1 cellular context compared by ENCODE assay signal in the genomic region with DNA sequence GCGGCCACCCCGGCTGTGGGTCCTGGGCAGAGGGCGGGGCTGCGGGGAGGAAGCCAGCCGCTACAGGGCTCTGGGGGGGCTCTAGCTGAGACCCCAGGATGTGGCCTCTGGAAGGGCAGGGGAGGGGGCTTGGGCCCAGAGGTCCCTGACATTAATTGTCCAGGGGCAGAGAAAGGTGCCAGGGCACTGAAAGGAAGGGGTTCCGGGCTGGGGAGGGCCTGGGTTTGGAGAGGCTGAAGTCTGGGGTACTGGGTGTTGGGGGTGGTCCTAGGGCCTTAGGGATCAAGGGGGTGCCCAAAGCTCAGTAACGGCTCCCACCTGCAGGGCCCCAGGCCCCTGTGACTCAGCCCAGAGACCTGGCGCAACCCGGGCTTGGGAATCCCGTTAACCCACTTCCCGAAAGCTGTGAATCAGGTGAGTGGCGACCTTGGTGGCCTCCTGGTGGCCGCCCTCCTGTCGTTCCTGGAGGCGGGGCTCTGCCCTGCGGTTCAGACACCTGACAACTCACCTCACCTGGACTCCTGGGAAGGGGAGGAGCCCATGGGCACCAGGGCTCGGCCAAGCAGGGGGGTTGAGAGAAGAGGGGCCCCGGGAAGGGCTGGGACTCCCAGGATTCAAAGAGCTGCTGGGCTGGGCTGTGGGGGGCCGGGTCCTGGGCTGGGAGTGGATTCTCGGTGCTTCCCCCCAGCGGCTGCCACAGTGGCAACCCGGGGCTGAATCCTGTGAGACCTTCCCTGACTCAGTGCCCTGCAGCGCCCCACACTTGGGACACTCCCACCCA.
TF ChIP-seq lines count a peak whose summit lies in the region.

No MANE protein-coding gene starts in this region.

TF ChIP-seq in HepG2, 621 proteins besides CTCF, POLR2A, EP300 and RAD21 (continues in another document):
- no peak for TF ChIP-seq XRCC5 (optimal IDR thresholded peaks at IDR 0.05; ENCODE audit: low read length)
- TF ChIP-seq NFRKB (IDR thresholded peaks at IDR 0.05) = no peak
- TF ChIP-seq HNRNPH1 (optimal IDR thresholded peaks at IDR 0.05; ENCODE audit: low read depth, low read length) = no peak
- TF ChIP-seq KLF15 (CRISPR knock-in tag; IDR thresholded peaks at IDR 0.05; ENCODE audit: borderline replicate concordance) = no peak
- TF ChIP-seq TBP (CRISPR knock-in tag; IDR thresholded peaks at IDR 0.05) = no peak
- TF ChIP-seq ZFY (CRISPR knock-in tag; IDR thresholded peaks at IDR 0.05) = no peak
- TF ChIP-seq ZNF543 (CRISPR knock-in tag; IDR thresholded peaks at IDR 0.05) = no peak
- TF ChIP-seq, protein P1, sequence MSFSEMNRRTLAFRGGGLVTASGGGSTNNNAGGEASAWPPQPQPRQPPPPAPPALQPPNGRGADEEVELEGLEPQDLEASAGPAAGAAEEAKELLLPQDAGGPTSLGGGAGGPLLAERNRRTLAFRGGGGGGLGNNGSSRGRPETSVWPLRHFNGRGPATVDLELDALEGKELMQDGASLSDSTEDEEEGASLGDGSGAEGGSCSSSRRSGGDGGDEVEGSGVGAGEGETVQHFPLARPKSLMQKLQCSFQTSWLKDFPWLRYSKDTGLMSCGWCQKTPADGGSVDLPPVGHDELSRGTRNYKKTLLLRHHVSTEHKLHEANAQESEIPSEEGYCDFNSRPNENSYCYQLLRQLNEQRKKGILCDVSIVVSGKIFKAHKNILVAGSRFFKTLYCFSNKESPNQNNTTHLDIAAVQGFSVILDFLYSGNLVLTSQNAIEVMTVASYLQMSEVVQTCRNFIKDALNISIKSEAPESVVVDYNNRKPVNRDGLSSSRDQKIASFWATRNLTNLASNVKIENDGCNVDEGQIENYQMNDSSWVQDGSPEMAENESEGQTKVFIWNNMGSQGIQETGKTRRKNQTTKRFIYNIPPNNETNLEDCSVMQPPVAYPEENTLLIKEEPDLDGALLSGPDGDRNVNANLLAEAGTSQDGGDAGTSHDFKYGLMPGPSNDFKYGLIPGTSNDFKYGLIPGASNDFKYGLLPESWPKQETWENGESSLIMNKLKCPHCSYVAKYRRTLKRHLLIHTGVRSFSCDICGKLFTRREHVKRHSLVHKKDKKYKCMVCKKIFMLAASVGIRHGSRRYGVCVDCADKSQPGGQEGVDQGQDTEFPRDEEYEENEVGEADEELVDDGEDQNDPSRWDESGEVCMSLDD (CRISPR knock-in tag; IDR thresholded peaks at IDR 0.05; ENCODE audit: borderline replicate concordance) = no peak
- no peak for TF ChIP-seq DMAP1 (CRISPR knock-in tag; IDR thresholded peaks at IDR 0.05)
- TF ChIP-seq CHCHD3 (CRISPR knock-in tag; IDR thresholded peaks at IDR 0.05) = no peak
- peak; percentile 18; the same call in 1 of the 2 replicates for TF ChIP-seq SAP130 (CRISPR knock-in tag; IDR thresholded peaks at IDR 0.05; ENCODE audit: low read depth)
- no peak for TF ChIP-seq FOXJ3 (CRISPR knock-in tag; IDR thresholded peaks at IDR 0.05; ENCODE audit: borderline replicate concordance)
- TF ChIP-seq DNMT1 (CRISPR knock-in tag; IDR thresholded peaks at IDR 0.05) = no peak
- TF ChIP-seq, protein P2, sequence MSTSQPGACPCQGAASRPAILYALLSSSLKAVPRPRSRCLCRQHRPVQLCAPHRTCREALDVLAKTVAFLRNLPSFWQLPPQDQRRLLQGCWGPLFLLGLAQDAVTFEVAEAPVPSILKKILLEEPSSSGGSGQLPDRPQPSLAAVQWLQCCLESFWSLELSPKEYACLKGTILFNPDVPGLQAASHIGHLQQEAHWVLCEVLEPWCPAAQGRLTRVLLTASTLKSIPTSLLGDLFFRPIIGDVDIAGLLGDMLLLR (CRISPR knock-in tag; IDR thresholded peaks at IDR 0.05) = no peak
- TF ChIP-seq, protein P3, sequence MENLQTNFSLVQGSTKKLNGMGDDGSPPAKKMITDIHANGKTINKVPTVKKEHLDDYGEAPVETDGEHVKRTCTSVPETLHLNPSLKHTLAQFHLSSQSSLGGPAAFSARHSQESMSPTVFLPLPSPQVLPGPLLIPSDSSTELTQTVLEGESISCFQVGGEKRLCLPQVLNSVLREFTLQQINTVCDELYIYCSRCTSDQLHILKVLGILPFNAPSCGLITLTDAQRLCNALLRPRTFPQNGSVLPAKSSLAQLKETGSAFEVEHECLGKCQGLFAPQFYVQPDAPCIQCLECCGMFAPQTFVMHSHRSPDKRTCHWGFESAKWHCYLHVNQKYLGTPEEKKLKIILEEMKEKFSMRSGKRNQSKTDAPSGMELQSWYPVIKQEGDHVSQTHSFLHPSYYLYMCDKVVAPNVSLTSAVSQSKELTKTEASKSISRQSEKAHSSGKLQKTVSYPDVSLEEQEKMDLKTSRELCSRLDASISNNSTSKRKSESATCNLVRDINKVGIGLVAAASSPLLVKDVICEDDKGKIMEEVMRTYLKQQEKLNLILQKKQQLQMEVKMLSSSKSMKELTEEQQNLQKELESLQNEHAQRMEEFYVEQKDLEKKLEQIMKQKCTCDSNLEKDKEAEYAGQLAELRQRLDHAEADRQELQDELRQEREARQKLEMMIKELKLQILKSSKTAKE (CRISPR knock-in tag; IDR thresholded peaks at IDR 0.05; ENCODE audit: borderline replicate concordance) = no peak
- no peak for TF ChIP-seq SRSF1 (optimal IDR thresholded peaks at IDR 0.05; ENCODE audit: low read depth, low read length)
- TF ChIP-seq, protein P4, sequence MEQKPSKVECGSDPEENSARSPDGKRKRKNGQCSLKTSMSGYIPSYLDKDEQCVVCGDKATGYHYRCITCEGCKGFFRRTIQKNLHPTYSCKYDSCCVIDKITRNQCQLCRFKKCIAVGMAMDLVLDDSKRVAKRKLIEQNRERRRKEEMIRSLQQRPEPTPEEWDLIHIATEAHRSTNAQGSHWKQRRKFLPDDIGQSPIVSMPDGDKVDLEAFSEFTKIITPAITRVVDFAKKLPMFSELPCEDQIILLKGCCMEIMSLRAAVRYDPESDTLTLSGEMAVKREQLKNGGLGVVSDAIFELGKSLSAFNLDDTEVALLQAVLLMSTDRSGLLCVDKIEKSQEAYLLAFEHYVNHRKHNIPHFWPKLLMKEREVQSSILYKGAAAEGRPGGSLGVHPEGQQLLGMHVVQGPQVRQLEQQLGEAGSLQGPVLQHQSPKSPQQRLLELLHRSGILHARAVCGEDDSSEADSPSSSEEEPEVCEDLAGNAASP (CRISPR knock-in tag; IDR thresholded peaks at IDR 0.05; ENCODE audit: borderline replicate concordance) = peak; percentile 30; the same call in 1 of the 2 replicates
- TF ChIP-seq ZNF431 (CRISPR knock-in tag; IDR thresholded peaks at IDR 0.05; ENCODE audit: borderline replicate concordance, low read depth) = no peak
- TF ChIP-seq GATAD2A (CRISPR knock-in tag; IDR thresholded peaks at IDR 0.05) = 0 out of 2 replicates have a peak, but pooled peaks have one; percentile 16
- TF ChIP-seq PHF8 (CRISPR knock-in tag; IDR thresholded peaks at IDR 0.05) = no peak
- TF ChIP-seq, protein P5, sequence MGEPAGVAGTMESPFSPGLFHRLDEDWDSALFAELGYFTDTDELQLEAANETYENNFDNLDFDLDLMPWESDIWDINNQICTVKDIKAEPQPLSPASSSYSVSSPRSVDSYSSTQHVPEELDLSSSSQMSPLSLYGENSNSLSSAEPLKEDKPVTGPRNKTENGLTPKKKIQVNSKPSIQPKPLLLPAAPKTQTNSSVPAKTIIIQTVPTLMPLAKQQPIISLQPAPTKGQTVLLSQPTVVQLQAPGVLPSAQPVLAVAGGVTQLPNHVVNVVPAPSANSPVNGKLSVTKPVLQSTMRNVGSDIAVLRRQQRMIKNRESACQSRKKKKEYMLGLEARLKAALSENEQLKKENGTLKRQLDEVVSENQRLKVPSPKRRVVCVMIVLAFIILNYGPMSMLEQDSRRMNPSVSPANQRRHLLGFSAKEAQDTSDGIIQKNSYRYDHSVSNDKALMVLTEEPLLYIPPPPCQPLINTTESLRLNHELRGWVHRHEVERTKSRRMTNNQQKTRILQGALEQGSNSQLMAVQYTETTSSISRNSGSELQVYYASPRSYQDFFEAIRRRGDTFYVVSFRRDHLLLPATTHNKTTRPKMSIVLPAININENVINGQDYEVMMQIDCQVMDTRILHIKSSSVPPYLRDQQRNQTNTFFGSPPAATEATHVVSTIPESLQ (CRISPR knock-in tag; conservative IDR thresholded peaks at IDR 0.05) = no peak
- TF ChIP-seq HIVEP1 (CRISPR knock-in tag; IDR thresholded peaks at IDR 0.05) = 0 out of 2 replicates have a peak, but pooled peaks have one; percentile 31
- TF ChIP-seq GTF3A (CRISPR knock-in tag; conservative IDR thresholded peaks at IDR 0.05) = no peak
- TF ChIP-seq, protein P6, sequence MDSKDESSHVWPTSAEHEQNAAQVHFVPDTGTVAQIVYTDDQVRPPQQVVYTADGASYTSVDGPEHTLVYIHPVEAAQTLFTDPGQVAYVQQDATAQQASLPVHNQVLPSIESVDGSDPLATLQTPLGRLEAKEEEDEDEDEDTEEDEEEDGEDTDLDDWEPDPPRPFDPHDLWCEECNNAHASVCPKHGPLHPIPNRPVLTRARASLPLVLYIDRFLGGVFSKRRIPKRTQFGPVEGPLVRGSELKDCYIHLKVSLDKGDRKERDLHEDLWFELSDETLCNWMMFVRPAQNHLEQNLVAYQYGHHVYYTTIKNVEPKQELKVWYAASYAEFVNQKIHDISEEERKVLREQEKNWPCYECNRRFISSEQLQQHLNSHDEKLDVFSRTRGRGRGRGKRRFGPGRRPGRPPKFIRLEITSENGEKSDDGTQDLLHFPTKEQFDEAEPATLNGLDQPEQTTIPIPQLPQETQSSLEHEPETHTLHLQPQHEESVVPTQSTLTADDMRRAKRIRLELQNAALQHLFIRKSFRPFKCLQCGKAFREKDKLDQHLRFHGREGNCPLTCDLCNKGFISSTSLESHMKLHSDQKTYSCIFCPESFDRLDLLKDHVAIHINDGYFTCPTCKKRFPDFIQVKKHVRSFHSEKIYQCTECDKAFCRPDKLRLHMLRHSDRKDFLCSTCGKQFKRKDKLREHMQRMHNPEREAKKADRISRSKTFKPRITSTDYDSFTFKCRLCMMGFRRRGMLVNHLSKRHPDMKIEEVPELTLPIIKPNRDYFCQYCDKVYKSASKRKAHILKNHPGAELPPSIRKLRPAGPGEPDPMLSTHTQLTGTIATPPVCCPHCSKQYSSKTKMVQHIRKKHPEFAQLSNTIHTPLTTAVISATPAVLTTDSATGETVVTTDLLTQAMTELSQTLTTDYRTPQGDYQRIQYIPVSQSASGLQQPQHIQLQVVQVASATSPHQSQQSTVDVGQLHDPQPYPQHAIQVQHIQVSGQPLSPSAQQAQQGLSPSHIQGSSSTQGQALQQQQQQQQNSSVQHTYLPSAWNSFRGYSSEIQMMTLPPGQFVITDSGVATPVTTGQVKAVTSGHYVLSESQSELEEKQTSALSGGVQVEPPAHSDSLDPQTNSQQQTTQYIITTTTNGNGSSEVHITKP (CRISPR knock-in tag; IDR thresholded peaks at IDR 0.05; ENCODE audit: low read depth) = no peak
- no peak for TF ChIP-seq ZNF317 (CRISPR knock-in tag; IDR thresholded peaks at IDR 0.05)
- TF ChIP-seq KDM3A (CRISPR knock-in tag; IDR thresholded peaks at IDR 0.05; ENCODE audit: low read depth) = 0 out of 2 replicates have a peak, but pooled peaks have one; percentile 22
- no peak for TF ChIP-seq ATF7-NPFF (CRISPR knock-in tag; IDR thresholded peaks at IDR 0.05; ENCODE audit: low read depth)
- TF ChIP-seq ZNF331 (CRISPR knock-in tag; IDR thresholded peaks at IDR 0.05) = 0 out of 2 replicates have a peak, but pooled peaks have one; percentile 59
- TF ChIP-seq SP5 (CRISPR knock-in tag; IDR thresholded peaks at IDR 0.05; ENCODE audit: borderline replicate concordance, low read depth) = no peak
- TF ChIP-seq, protein P7, sequence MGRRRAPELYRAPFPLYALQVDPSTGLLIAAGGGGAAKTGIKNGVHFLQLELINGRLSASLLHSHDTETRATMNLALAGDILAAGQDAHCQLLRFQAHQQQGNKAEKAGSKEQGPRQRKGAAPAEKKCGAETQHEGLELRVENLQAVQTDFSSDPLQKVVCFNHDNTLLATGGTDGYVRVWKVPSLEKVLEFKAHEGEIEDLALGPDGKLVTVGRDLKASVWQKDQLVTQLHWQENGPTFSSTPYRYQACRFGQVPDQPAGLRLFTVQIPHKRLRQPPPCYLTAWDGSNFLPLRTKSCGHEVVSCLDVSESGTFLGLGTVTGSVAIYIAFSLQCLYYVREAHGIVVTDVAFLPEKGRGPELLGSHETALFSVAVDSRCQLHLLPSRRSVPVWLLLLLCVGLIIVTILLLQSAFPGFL (CRISPR knock-in tag; IDR thresholded peaks at IDR 0.05) = no peak
- TF ChIP-seq MTF1 (CRISPR knock-in tag; IDR thresholded peaks at IDR 0.05) = no peak
- TF ChIP-seq MAFG (CRISPR knock-in tag; IDR thresholded peaks at IDR 0.05) = no peak
- TF ChIP-seq, protein P8, sequence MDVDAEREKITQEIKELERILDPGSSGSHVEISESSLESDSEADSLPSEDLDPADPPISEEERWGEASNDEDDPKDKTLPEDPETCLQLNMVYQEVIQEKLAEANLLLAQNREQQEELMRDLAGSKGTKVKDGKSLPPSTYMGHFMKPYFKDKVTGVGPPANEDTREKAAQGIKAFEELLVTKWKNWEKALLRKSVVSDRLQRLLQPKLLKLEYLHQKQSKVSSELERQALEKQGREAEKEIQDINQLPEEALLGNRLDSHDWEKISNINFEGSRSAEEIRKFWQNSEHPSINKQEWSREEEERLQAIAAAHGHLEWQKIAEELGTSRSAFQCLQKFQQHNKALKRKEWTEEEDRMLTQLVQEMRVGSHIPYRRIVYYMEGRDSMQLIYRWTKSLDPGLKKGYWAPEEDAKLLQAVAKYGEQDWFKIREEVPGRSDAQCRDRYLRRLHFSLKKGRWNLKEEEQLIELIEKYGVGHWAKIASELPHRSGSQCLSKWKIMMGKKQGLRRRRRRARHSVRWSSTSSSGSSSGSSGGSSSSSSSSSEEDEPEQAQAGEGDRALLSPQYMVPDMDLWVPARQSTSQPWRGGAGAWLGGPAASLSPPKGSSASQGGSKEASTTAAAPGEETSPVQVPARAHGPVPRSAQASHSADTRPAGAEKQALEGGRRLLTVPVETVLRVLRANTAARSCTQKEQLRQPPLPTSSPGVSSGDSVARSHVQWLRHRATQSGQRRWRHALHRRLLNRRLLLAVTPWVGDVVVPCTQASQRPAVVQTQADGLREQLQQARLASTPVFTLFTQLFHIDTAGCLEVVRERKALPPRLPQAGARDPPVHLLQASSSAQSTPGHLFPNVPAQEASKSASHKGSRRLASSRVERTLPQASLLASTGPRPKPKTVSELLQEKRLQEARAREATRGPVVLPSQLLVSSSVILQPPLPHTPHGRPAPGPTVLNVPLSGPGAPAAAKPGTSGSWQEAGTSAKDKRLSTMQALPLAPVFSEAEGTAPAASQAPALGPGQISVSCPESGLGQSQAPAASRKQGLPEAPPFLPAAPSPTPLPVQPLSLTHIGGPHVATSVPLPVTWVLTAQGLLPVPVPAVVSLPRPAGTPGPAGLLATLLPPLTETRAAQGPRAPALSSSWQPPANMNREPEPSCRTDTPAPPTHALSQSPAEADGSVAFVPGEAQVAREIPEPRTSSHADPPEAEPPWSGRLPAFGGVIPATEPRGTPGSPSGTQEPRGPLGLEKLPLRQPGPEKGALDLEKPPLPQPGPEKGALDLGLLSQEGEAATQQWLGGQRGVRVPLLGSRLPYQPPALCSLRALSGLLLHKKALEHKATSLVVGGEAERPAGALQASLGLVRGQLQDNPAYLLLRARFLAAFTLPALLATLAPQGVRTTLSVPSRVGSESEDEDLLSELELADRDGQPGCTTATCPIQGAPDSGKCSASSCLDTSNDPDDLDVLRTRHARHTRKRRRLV (CRISPR knock-in tag; IDR thresholded peaks at IDR 0.05) = no peak
- peak; percentile 79 for TF ChIP-seq ZEB1 (IDR thresholded peaks at IDR 0.05; ENCODE audit: insufficient replicate concordance, low read depth)
- no peak for TF ChIP-seq ZNF850 (CRISPR knock-in tag; conservative IDR thresholded peaks at IDR 0.05)
